Comparison of ENCODE assay signal across 11 cellular contexts in genomic region chr4:15451866-15452765, GRCh38. TPM values are rescaled to one million over a fixed set of nuclear protein-coding genes. Genes with fewer than 3 reads are reported as not detected.
A peak's percentile ranks its signal among the peaks of the same experiment; 100 is the strongest.
DNase-seq lines count a peak whose midpoint lies in the region; ATAC-seq, FAIRE-seq and TF ChIP-seq lines count a peak whose summit lies in the region.
"Had no signal": no experiment of that assay in that cellular context is flagged by ENCODE, and none has a peak within 500 bp of the region (broad histone marks: within the 10 kb centered on the region; RNA-seq: fewer than 3 reads in every experiment).

No MANE protein-coding gene starts in this region.

- TF ChIP-seq POLR2A in vagina (IDR thresholded peaks at IDR 0.05) (no peak), HepG2 (IDR thresholded peaks at IDR 0.05; ENCODE audit: insufficient read depth in 1 of 2, low read depth in 2 of 2, low read length in 2 of 2) (no peak)

- H3K27ac ChIP-seq in lower lobe of right lung (no peak overlapping the region), vagina (peak overlapping the region; percentile 73), HepG2 (ENCODE audit: extremely low read length, insufficient read depth, low read length) (no peak overlapping the region)

- peak; percentile 13 for DNase-seq in activated CD4-positive, alpha-beta T cell treated with anti-CD3 and anti-CD28 coated beads, Interleukin-2, amount 10 ng/mL, durations not matched to agents 24 days and 14 days
- DNase-seq in activated CD4-positive, alpha-beta T cell treated with anti-CD3 and anti-CD28 coated beads for 36 hours = no peak
- DNase-seq in cardiac fibroblast (ENCODE audit: low read depth in 2 of 2) (peak; percentile 92 to 96), lower lobe of right lung (no peak), vagina (ENCODE audit: extremely low spot score in 2 of 2) (no peak), HepG2 (ENCODE audit: low spot score) (no peak), NCI-H2107 treated with DMSO at 0.1 percent for 48 hours (lab: John Stamatoyannopoulos, UW; ENCODE audit: unreplicated experiment) (no peak)
- DNase-seq in activated T-helper 2 cell treated with anti-CD3 and anti-CD28 coated beads, Interferon-gamma antibody, Interleukin-2, Interleukin-4, amounts not matched to agents 10 μg/mL and 5 μg/mL and 100 μg/mL, durations not matched to agents 14 hours and 24 hours and 36 hours (ENCODE audit: low spot score) = no peak

- H3K9me3 ChIP-seq in lower lobe of right lung = no peaks in the 10 kb centered on the region
- no peaks in the 10 kb centered on the region for H3K9me3 ChIP-seq in vagina
- H3K9me3 ChIP-seq in HepG2 (ENCODE audit: low read length) = no peaks in the 10 kb centered on the region

- TF ChIP-seq CTCF in cardiac fibroblast (IDR thresholded peaks at IDR 0.05; ENCODE audit: low read depth, low read length) (peak; percentile 4), lower lobe of right lung (IDR thresholded peaks at IDR 0.05) (no peak), vagina (IDR thresholded peaks at IDR 0.05) (no peak), HepG2 (CRISPR knock-in tag; IDR thresholded peaks at IDR 0.05) (no peak)

- no peaks in the 10 kb centered on the region for H3K36me3 ChIP-seq in lower lobe of right lung
- H3K36me3 ChIP-seq in vagina = no peaks in the 10 kb centered on the region
- no peaks in the 10 kb centered on the region for H3K36me3 ChIP-seq in HepG2 (replicated peaks in 1 of 2; ENCODE audit: control insufficient read depth in 1 of 2, insufficient read depth in 2 of 2, low read length in 2 of 2)

- H3K9me3 Mint-ChIP-seq in activated CD4-positive, alpha-beta T cell treated with anti-CD3 and anti-CD28 coated beads, Interleukin-2, amount 10 ng/mL, durations not matched to agents 24 days and 14 days = peaks cover 6% of the 10 kb centered on the region
- no peaks in the 10 kb centered on the region for H3K9me3 Mint-ChIP-seq in activated CD4-positive, alpha-beta T cell treated with anti-CD3 and anti-CD28 coated beads for 36 hours (ENCODE audit: low read depth)
- no peaks in the 10 kb centered on the region for H3K9me3 Mint-ChIP-seq in activated T-helper 2 cell treated with anti-CD3 and anti-CD28 coated beads, Interferon-gamma antibody, Interleukin-2, Interleukin-4, amounts not matched to agents 10 μg/mL and 5 μg/mL and 100 μg/mL, durations not matched to agents 14 hours and 24 hours and 36 hours

- intact Hi-C loops in activated CD4-positive, alpha-beta T cell treated with anti-CD3 and anti-CD28 coated beads, Interleukin-2, amount 10 ng/mL, durations not matched to agents 24 days and 14 days (cut with micrococcal nuclease) = loop anchor here (10.0 kb wide), 1 partner anchor 1797 kb away; no protein-coding TSS in a partner anchor
- intact Hi-C loops in activated CD4-positive, alpha-beta T cell treated with anti-CD3 and anti-CD28 coated beads for 36 hours (cut with DNase I, micrococcal nuclease) = loop anchor here in 1 of 2 experiments (10.0 kb wide), 1 partner anchor 527 kb away; no protein-coding TSS in a partner anchor
- intact Hi-C loops in lower lobe of right lung (cut with DNase I) = no loop called here
- intact Hi-C loops in vagina (cut with DNase I) = no loop called here
- intact Hi-C loops in HepG2 (cut with micrococcal nuclease; ENCODE audit: unreplicated experiment) = no loop called here
- intact Hi-C loops in activated T-helper 2 cell treated with anti-CD3 and anti-CD28 coated beads, Interferon-gamma antibody, Interleukin-2, Interleukin-4, amounts not matched to agents 10 μg/mL and 5 μg/mL and 100 μg/mL, durations not matched to agents 14 hours and 24 hours and 36 hours (cut with micrococcal nuclease) = no loop called here

- WGBS in HepG2 (ENCODE audit: low lambda C conversion rate) = 0% methylated on average over 3 of the region's 4 CpGs

- no peak overlapping the region for H3K4me3 Mint-ChIP-seq in activated CD4-positive, alpha-beta T cell treated with anti-CD3 and anti-CD28 coated beads, Interleukin-2, amount 10 ng/mL, durations not matched to agents 24 days and 14 days
- no peak overlapping the region for H3K4me3 Mint-ChIP-seq in activated CD4-positive, alpha-beta T cell treated with anti-CD3 and anti-CD28 coated beads for 36 hours
- H3K4me3 Mint-ChIP-seq in activated T-helper 2 cell treated with anti-CD3 and anti-CD28 coated beads, Interferon-gamma antibody, Interleukin-2, Interleukin-4, amounts not matched to agents 10 μg/mL and 5 μg/mL and 100 μg/mL, durations not matched to agents 14 hours and 24 hours and 36 hours (ENCODE audit: low read depth) = no peak overlapping the region

- H3K4me1 ChIP-seq in lower lobe of right lung (peaks cover 32% of the 10 kb centered on the region), vagina (peaks cover 43% of the 10 kb centered on the region), HepG2 (ENCODE audit: insufficient read depth, low read length) (no peaks in the 10 kb centered on the region)

- POLR2A ChIA-PET in activated CD4-positive, alpha-beta T cell treated with anti-CD3 and anti-CD28 coated beads for 36 hours (lab: Charles Lee) = no interaction called here
- POLR2A ChIA-PET in HepG2 (lab: Yijun Ruan, JAX) = no interaction called here

- TF ChIP-seq EP300 in HepG2 (IDR thresholded peaks at IDR 0.05; ENCODE audit: low read depth in 2 of 2, low read length in 2 of 2) (no peak), HepG2 (CRISPR knock-in tag; IDR thresholded peaks at IDR 0.05; ENCODE audit: borderline replicate concordance) (no peak)

- H3K4me1 Mint-ChIP-seq in activated CD4-positive, alpha-beta T cell treated with anti-CD3 and anti-CD28 coated beads, Interleukin-2, amount 10 ng/mL, durations not matched to agents 24 days and 14 days = no peaks in the 10 kb centered on the region
- H3K4me1 Mint-ChIP-seq in activated CD4-positive, alpha-beta T cell treated with anti-CD3 and anti-CD28 coated beads for 36 hours = no peaks in the 10 kb centered on the region
- no peaks in the 10 kb centered on the region for H3K4me1 Mint-ChIP-seq in activated T-helper 2 cell treated with anti-CD3 and anti-CD28 coated beads, Interferon-gamma antibody, Interleukin-2, Interleukin-4, amounts not matched to agents 10 μg/mL and 5 μg/mL and 100 μg/mL, durations not matched to agents 14 hours and 24 hours and 36 hours (ENCODE audit: low read depth)

- no peaks in the 10 kb centered on the region for H3K36me3 Mint-ChIP-seq in activated CD4-positive, alpha-beta T cell treated with anti-CD3 and anti-CD28 coated beads, Interleukin-2, amount 10 ng/mL, durations not matched to agents 24 days and 14 days (ENCODE audit: low read depth)
- no peaks in the 10 kb centered on the region for H3K36me3 Mint-ChIP-seq in activated CD4-positive, alpha-beta T cell treated with anti-CD3 and anti-CD28 coated beads for 36 hours (ENCODE audit: low read depth)
- no peaks in the 10 kb centered on the region for H3K36me3 Mint-ChIP-seq in activated T-helper 2 cell treated with anti-CD3 and anti-CD28 coated beads, Interferon-gamma antibody, Interleukin-2, Interleukin-4, amounts not matched to agents 10 μg/mL and 5 μg/mL and 100 μg/mL, durations not matched to agents 14 hours and 24 hours and 36 hours (ENCODE audit: low read depth)

- H2AFZ ChIP-seq in HepG2 (ENCODE audit: low read length) = no peak overlapping the region

- no peak for FAIRE-seq in HepG2 (lab: Jason Lieb, UNC)
- FAIRE-seq: A204.1, GM18507 had no signal

- BruUV-seq in HepG2 (replicated peaks; lab: Mats Ljungman, UMichigan) = no TSS peak

- ATAC-seq in activated CD4-positive, alpha-beta T cell treated with anti-CD3 and anti-CD28 coated beads for 36 hours = no peak
- ATAC-seq in lower lobe of right lung (peak; percentile 58 to 64), HepG2 (no peak)
- ATAC-seq: left lobe of liver had no signal

- TF ChIP-seq RAD21 in HepG2 (CRISPR knock-in tag; IDR thresholded peaks at IDR 0.05) = no peak

- H3K27ac Mint-ChIP-seq in activated CD4-positive, alpha-beta T cell treated with anti-CD3 and anti-CD28 coated beads, Interleukin-2, amount 10 ng/mL, durations not matched to agents 24 days and 14 days = no peak overlapping the region
- no peak overlapping the region for H3K27ac Mint-ChIP-seq in activated CD4-positive, alpha-beta T cell treated with anti-CD3 and anti-CD28 coated beads for 36 hours
- H3K27ac Mint-ChIP-seq in activated T-helper 2 cell treated with anti-CD3 and anti-CD28 coated beads, Interferon-gamma antibody, Interleukin-2, Interleukin-4, amounts not matched to agents 10 μg/mL and 5 μg/mL and 100 μg/mL, durations not matched to agents 14 hours and 24 hours and 36 hours = no peak overlapping the region

- in situ Hi-C loops in HepG2 (cut with HindIII; ENCODE audit: extremely low pct_ligation_motif_present, low pct_unique_long_range_greater_than_20kb) = no loop called here

- CTCF ChIA-PET in activated CD4-positive, alpha-beta T cell treated with anti-CD3 and anti-CD28 coated beads for 36 hours (lab: Charles Lee) = interaction anchor here (2.1 kb wide), 1 partner anchor 56 kb away, joined by 5 read pairs; no protein-coding TSS in a partner anchor
- CTCF ChIA-PET in HepG2 (lab: Yijun Ruan, JAX; ENCODE audit: low intra/inter-chr PET ratio, low total read pairs) = no interaction called here

- H3K4me3 ChIP-seq in cardiac fibroblast (replicated peaks in 1 of 2; ENCODE audit: low read depth in 2 of 2, low read length in 2 of 2) = no peak overlapping the region
- H3K4me3 ChIP-seq in lower lobe of right lung = no peak overlapping the region
- no peak overlapping the region for H3K4me3 ChIP-seq in vagina
- H3K4me3 ChIP-seq in HepG2 (replicated peaks in 1 of 3; ENCODE audit: insufficient read depth in 1 of 3, low read depth in 2 of 3, low read length in 3 of 3) = no peak overlapping the region

- no peak overlapping the region for H3K4me2 ChIP-seq in HepG2 (ENCODE audit: low read depth, low read length)

- no peak overlapping the region for H3K9ac ChIP-seq in HepG2 (ENCODE audit: insufficient read depth, low read depth, low read length)

- H3K27me3 ChIP-seq in lower lobe of right lung (ENCODE audit: low read depth) (no peaks in the 10 kb centered on the region), vagina (no peaks in the 10 kb centered on the region), HepG2 (ENCODE audit: control insufficient read depth in 1 of 2, insufficient read depth in 2 of 2, low read length in 2 of 2) (no peaks in the 10 kb centered on the region)

- no peaks in the 10 kb centered on the region for H4K20me1 ChIP-seq in HepG2 (ENCODE audit: insufficient read depth, low read length)

- no peaks in the 10 kb centered on the region for H3K79me2 ChIP-seq in HepG2 (ENCODE audit: insufficient read depth, low read length)

- H3K27me3 Mint-ChIP-seq in activated CD4-positive, alpha-beta T cell treated with anti-CD3 and anti-CD28 coated beads, Interleukin-2, amount 10 ng/mL, durations not matched to agents 24 days and 14 days = peaks cover 2% of the 10 kb centered on the region
- no peaks in the 10 kb centered on the region for H3K27me3 Mint-ChIP-seq in activated CD4-positive, alpha-beta T cell treated with anti-CD3 and anti-CD28 coated beads for 36 hours
- peaks cover 4% of the 10 kb centered on the region for H3K27me3 Mint-ChIP-seq in activated T-helper 2 cell treated with anti-CD3 and anti-CD28 coated beads, Interferon-gamma antibody, Interleukin-2, Interleukin-4, amounts not matched to agents 10 μg/mL and 5 μg/mL and 100 μg/mL, durations not matched to agents 14 hours and 24 hours and 36 hours (ENCODE audit: low read depth)

RNA-seq across cellular contexts. Expression of gene CC2D2A, which starts 17.6 kb away (rescaled TPM):
- not detected in 2 replicates for total RNA-seq in activated CD4-positive, alpha-beta T cell treated with anti-CD3 and anti-CD28 coated beads, Interleukin-2, amount 10 ng/mL, durations not matched to agents 24 days and 14 days
- not detected for total RNA-seq in activated CD4-positive, alpha-beta T cell treated with anti-CD3 and anti-CD28 coated beads for 36 hours
- 21.2 TPM for total RNA-seq in lower lobe of right lung
- 33.1 TPM for total RNA-seq in vagina
- total RNA-seq in HepG2 (2016; rRNA removed; fragmentation: Illumina TruSeq; extraction: Trizol) = 6.5 and 7.2 TPM in 2 replicates
- total RNA-seq in HepG2 (2016; cell fraction: cytosol; rRNA removed; fragmentation: Illumina TruSeq; extraction: Trizol; ENCODE audit: low read depth) = 1.8 and 1.9 TPM in 2 replicates
- total RNA-seq in HepG2 (2016; cell fraction: insoluble cytoplasmic fraction; rRNA removed; fragmentation: Illumina TruSeq; extraction: Trizol) = 7.4 and 8.8 TPM in 2 replicates
- 3.2 and 3.5 TPM in 2 replicates for total RNA-seq in HepG2 (2016; cell fraction: membrane; rRNA removed; fragmentation: Illumina TruSeq; extraction: Trizol)
- 8.4 and 12.6 TPM in 2 replicates for total RNA-seq in HepG2 (2016; cell fraction: nucleus; rRNA removed; fragmentation: Illumina TruSeq; extraction: Trizol)
- polyA plus RNA-seq in HepG2 (2011; rRNA removed) = 2.4 and 4.2 TPM in 2 replicates
- polyA plus RNA-seq in HepG2 (2011; cell fraction: cytosol; rRNA removed) = 1.4 and 3.5 TPM in 2 replicates
- 5.0 and 6.6 TPM in 2 replicates for polyA plus RNA-seq in HepG2 (2011; cell fraction: nucleus; rRNA removed)
- polyA plus RNA-seq in HepG2 (2012) = 2.4 and 4.9 TPM in 2 replicates
- polyA plus RNA-seq in HepG2 (2016; cell fraction: cytosol; fragmentation: Illumina TruSeq; extraction: Trizol; ENCODE audit: low read depth) = 1.2 TPM in 2 replicates
- 6.8 and 6.9 TPM in 2 replicates for polyA plus RNA-seq in HepG2 (2016; cell fraction: insoluble cytoplasmic fraction; fragmentation: Illumina TruSeq; extraction: Trizol; ENCODE audit: low read depth)
- 1.3 and 2.0 TPM in 2 replicates for polyA plus RNA-seq in HepG2 (2016; cell fraction: membrane; fragmentation: Illumina TruSeq; extraction: Trizol; ENCODE audit: low read depth)
- 9.0 and 12.6 TPM in 2 replicates for polyA plus RNA-seq in HepG2 (2016; cell fraction: nucleus; fragmentation: Illumina TruSeq; extraction: Trizol; ENCODE audit: insufficient read depth, low read depth)
- polyA minus RNA-seq in HepG2 (2011; rRNA and poly(A)+ RNA removed; ENCODE audit: low replicate concordance) = 2.0 and 7.9 TPM in 2 replicates
- 2.5 and 2.9 TPM in 2 replicates for polyA minus RNA-seq in HepG2 (2011; cell fraction: cytosol; rRNA and poly(A)+ RNA removed)
- 8.5 and 10.7 TPM in 2 replicates for polyA minus RNA-seq in HepG2 (2011; cell fraction: nucleus; rRNA and poly(A)+ RNA removed)
- not detected in 2 replicates for total RNA-seq in activated T-helper 2 cell treated with anti-CD3 and anti-CD28 coated beads, Interferon-gamma antibody, Interleukin-2, Interleukin-4, amounts not matched to agents 10 μg/mL and 5 μg/mL and 100 μg/mL, durations not matched to agents 14 hours and 24 hours and 36 hours

RNA-seq across cellular contexts. Expression of gene C1QTNF7, which starts 24.3 kb away (rescaled TPM):
- not detected in 2 replicates for total RNA-seq in activated CD4-positive, alpha-beta T cell treated with anti-CD3 and anti-CD28 coated beads, Interleukin-2, amount 10 ng/mL, durations not matched to agents 24 days and 14 days
- total RNA-seq in activated CD4-positive, alpha-beta T cell treated with anti-CD3 and anti-CD28 coated beads for 36 hours = not detected
- total RNA-seq in lower lobe of right lung (10.7 TPM), vagina (12.0 TPM), HepG2 (2016; rRNA removed; fragmentation: Illumina TruSeq; extraction: Trizol) (not detected in 2 replicates)
- total RNA-seq in HepG2 (2016; cell fraction: cytosol; rRNA removed; fragmentation: Illumina TruSeq; extraction: Trizol; ENCODE audit: low read depth) = not detected in 2 replicates
- not detected in 2 replicates for total RNA-seq in HepG2 (2016; cell fraction: insoluble cytoplasmic fraction; rRNA removed; fragmentation: Illumina TruSeq; extraction: Trizol)
- total RNA-seq in HepG2 (2016; cell fraction: membrane; rRNA removed; fragmentation: Illumina TruSeq; extraction: Trizol) = not detected in 2 replicates
- total RNA-seq in HepG2 (2016; cell fraction: nucleus; rRNA removed; fragmentation: Illumina TruSeq; extraction: Trizol) = not detected in 2 replicates
- polyA plus RNA-seq in HepG2 (2011; rRNA removed) = not detected in 2 replicates
- not detected in 2 replicates for polyA plus RNA-seq in HepG2 (2011; cell fraction: cytosol; rRNA removed)
- not detected in 2 replicates for polyA plus RNA-seq in HepG2 (2011; cell fraction: nucleus; rRNA removed)
- polyA plus RNA-seq in HepG2 (2012) = not detected in 2 replicates
- not detected in 2 replicates for polyA plus RNA-seq in HepG2 (2016; cell fraction: cytosol; fragmentation: Illumina TruSeq; extraction: Trizol; ENCODE audit: low read depth)
- not detected in 2 replicates for polyA plus RNA-seq in HepG2 (2016; cell fraction: insoluble cytoplasmic fraction; fragmentation: Illumina TruSeq; extraction: Trizol; ENCODE audit: low read depth)
- not detected in 2 replicates for polyA plus RNA-seq in HepG2 (2016; cell fraction: membrane; fragmentation: Illumina TruSeq; extraction: Trizol; ENCODE audit: low read depth)
- not detected in 2 replicates for polyA plus RNA-seq in HepG2 (2016; cell fraction: nucleus; fragmentation: Illumina TruSeq; extraction: Trizol; ENCODE audit: insufficient read depth, low read depth)
- not detected in 2 replicates for polyA minus RNA-seq in HepG2 (2011; rRNA and poly(A)+ RNA removed; ENCODE audit: low replicate concordance)
- not detected in 2 replicates for polyA minus RNA-seq in HepG2 (2011; cell fraction: cytosol; rRNA and poly(A)+ RNA removed)
- polyA minus RNA-seq in HepG2 (2011; cell fraction: nucleus; rRNA and poly(A)+ RNA removed) = not detected in 2 replicates
- 0.11 TPM in 1 of 2 replicates, not detected in the other for total RNA-seq in activated T-helper 2 cell treated with anti-CD3 and anti-CD28 coated beads, Interferon-gamma antibody, Interleukin-2, Interleukin-4, amounts not matched to agents 10 μg/mL and 5 μg/mL and 100 μg/mL, durations not matched to agents 14 hours and 24 hours and 36 hours

Comparison
In these comparisons a context has a peak if more than half of its experiments do, and no peak if none do; other contexts are left out.
1. DNase-seq: peak in activated CD4-positive, alpha-beta T cell treated with anti-CD3 and anti-CD28 coated beads, Interleukin-2, amount 10 ng/mL, durations not matched to agents 24 days and 14 days (single experiment) and cardiac fibroblast (2 of 2); none in activated CD4-positive, alpha-beta T cell treated with anti-CD3 and anti-CD28 coated beads for 36 hours (single experiment), lower lobe of right lung (single experiment), vagina (0 of 2), HepG2 (single experiment), activated T-helper 2 cell treated with anti-CD3 and anti-CD28 coated beads, Interferon-gamma antibody, Interleukin-2, Interleukin-4, amounts not matched to agents 10 μg/mL and 5 μg/mL and 100 μg/mL, durations not matched to agents 14 hours and 24 hours and 36 hours (single experiment) and NCI-H2107 treated with DMSO at 0.1 percent for 48 hours (single experiment).
2. ATAC-seq: peak in lower lobe of right lung (2 of 2); none in activated CD4-positive, alpha-beta T cell treated with anti-CD3 and anti-CD28 coated beads for 36 hours (single experiment) and HepG2 (single experiment).
3. RNA of gene C1QTNF7, which starts 24.3 kb away (total RNA-seq): 12.0 TPM in vagina (single experiment) and 10.7 TPM in lower lobe of right lung (single experiment); not detected in activated CD4-positive, alpha-beta T cell treated with anti-CD3 and anti-CD28 coated beads, Interleukin-2, amount 10 ng/mL, durations not matched to agents 24 days and 14 days, not detected in activated CD4-positive, alpha-beta T cell treated with anti-CD3 and anti-CD28 coated beads for 36 hours, not detected in HepG2 and 0.11 TPM in activated T-helper 2 cell treated with anti-CD3 and anti-CD28 coated beads, Interferon-gamma antibody, Interleukin-2, Interleukin-4, amounts not matched to agents 10 μg/mL and 5 μg/mL and 100 μg/mL, durations not matched to agents 14 hours and 24 hours and 36 hours; every median in the first group is over 10 times any median in the second.